Comparison of ENCODE assay signal across 13 cellular contexts in the genomic region with DNA sequence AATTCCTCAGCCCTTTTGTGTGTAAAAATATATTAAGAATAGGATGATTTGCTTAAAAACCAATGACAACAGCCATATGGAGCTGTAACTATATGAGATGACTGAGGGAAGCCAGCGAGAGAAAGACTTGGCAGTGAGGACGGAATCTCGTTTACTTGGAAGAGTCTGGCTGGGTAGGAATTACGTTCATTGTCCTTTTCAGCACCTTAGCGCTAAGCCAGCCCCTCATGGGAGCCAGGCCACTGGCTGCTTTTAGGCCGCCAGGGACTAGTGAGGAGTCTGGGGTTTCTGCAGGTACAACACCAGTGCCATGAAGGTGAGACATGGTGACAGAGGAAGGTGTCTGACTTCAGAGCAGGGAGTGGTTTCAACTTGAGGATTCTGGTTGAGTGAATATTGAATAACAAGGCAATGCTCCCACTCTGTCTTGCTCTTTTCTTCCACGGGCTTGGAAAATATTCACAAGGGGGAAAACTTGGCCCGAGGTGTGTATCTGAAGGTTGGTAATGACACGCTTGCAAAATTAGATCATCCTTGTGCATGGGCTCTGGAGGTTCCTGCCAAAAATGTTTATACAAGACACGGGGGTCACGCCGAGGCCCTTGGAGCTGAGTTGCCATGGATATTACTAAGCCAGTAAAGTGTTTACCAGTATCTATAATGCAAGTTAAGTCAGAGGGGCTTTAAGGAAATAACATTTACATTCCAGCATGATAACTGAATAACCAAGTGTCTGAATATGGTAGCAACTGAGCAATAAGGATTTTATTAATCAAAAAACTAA. TPM values are rescaled to one million over a fixed set of nuclear protein-coding genes. Genes with fewer than 3 reads are reported as not detected.
DNase-seq lines count a peak whose midpoint lies in the region; ATAC-seq and TF ChIP-seq lines count a peak whose summit lies in the region.
"Had no signal": no experiment of that assay in that cellular context is flagged by ENCODE, and none has a peak within 500 bp of the region (broad histone marks: within the 10 kb centered on the region; RNA-seq: fewer than 3 reads in every experiment).

No MANE protein-coding gene starts in this region.

- peaks cover 11% of the 10 kb centered on the region for H3K4me1 ChIP-seq in GM23338 (ENCODE audit: insufficient read depth)
- peaks cover 19 to 34% (median 22%) of the 10 kb centered on the region in 3 donors for H3K4me1 ChIP-seq in skeletal muscle tissue (ENCODE audit: control insufficient read depth in 3 of 3, insufficient read depth in 3 of 3, low read length in 3 of 3)

- H2AFZ ChIP-seq in GM23338, result no peak overlapping the region

- no peaks in the 10 kb centered on the region for H3F3A ChIP-seq in GM23338 (replicated peaks; ENCODE audit: low read depth)

- H3K9me3 ChIP-seq in skeletal muscle tissue (ENCODE audit: control insufficient read depth in 3 of 3, low read length in 3 of 3), result no peaks in the 10 kb centered on the region
- H3K9me3 ChIP-seq: gastrocnemius medialis had no signal

- peaks cover 34% of the 10 kb centered on the region for H3K36me3 Mint-ChIP-seq in GM23338 (ENCODE audit: low read depth)

- ATAC-seq in GM23338, result no peak
- peak; percentile 34 for ATAC-seq in left ventricle myocardium superior
- no peak for ATAC-seq in HG02870 (IDR thresholded peaks at IDR 0.05; ENCODE audit: unreplicated experiment)
- ATAC-seq in GM19455 (IDR thresholded peaks at IDR 0.05; ENCODE audit: unreplicated experiment), result no peak
- ATAC-seq: gastrocnemius medialis; stimulated activated memory B cell treated with anti-CD40 and anti-IgM and Interleukin-4, amounts not matched to agents 10 μg/mL and 1 μg/mL and 100 μg/mL, for 72 hours had no signal

- DNase-seq in GM23338 (ENCODE audit: low spot score) (no peak), astrocyte of the hippocampus (ENCODE audit: low read depth, low spot score) (peak; percentile 70), left ventricle myocardium superior (no peak), GM13977 (ENCODE audit: low spot score) (no peak)
- no peak for DNase-seq in activated CD4-positive, alpha-beta T cell treated with anti-CD3 and anti-CD28 coated beads, Interleukin-2, amount 50 U/mL, for 1 hour
- DNase-seq: gastrocnemius medialis, NCI-H2029, nucleus accumbens had no signal

- H3K4me3 ChIP-seq in GM23338, result no peak overlapping the region
- no peak overlapping the region for H3K4me3 ChIP-seq in skeletal muscle tissue (ENCODE audit: low read length in 3 of 3)
- H3K4me3 ChIP-seq: gastrocnemius medialis had no signal

- no peak overlapping the region for H3K4me2 ChIP-seq in GM23338

- intact Hi-C loops in left ventricle myocardium superior (cut with micrococcal nuclease), result no loop called here

- H3K27ac Mint-ChIP-seq in GM23338, result peak overlapping the region; percentile 42; the same call in 1 of the 2 replicates
- H3K27ac Mint-ChIP-seq: IgD-negative memory B cell; stimulated activated memory B cell treated with anti-CD40 and anti-IgM and Interleukin-4, amounts not matched to agents 10 μg/mL and 1 μg/mL and 100 μg/mL, for 72 hours had no signal

- H4K20me1 ChIP-seq in GM23338 (replicated peaks; ENCODE audit: insufficient read depth), result peaks cover 6% of the 10 kb centered on the region; the same call in 1 of the 2 replicates

- H3K4me3 Mint-ChIP-seq in GM23338, result no peak overlapping the region
- H3K4me3 Mint-ChIP-seq: IgD-negative memory B cell; stimulated activated memory B cell treated with anti-CD40 and anti-IgM and Interleukin-4, amounts not matched to agents 10 μg/mL and 1 μg/mL and 100 μg/mL, for 72 hours had no signal

- no peak overlapping the region for H3K9ac ChIP-seq in skeletal muscle tissue (ENCODE audit: low read depth in 1 of 3, low read length in 3 of 3)

- peaks cover 5% of the 10 kb centered on the region; the same call in 2 of the 3 replicates for H3K4me1 Mint-ChIP-seq in GM23338

- H3K36me3 ChIP-seq in GM23338 (ENCODE audit: insufficient read depth) (peaks cover 13% of the 10 kb centered on the region; the same call in 1 of the 2 replicates), skeletal muscle tissue (ENCODE audit: control insufficient read depth in 3 of 3, insufficient read depth in 3 of 3, low read length in 3 of 3) (peaks cover 3 to 10% (median 4%) of the 10 kb centered on the region in 3 donors)

- in situ Hi-C loops in GM13977 (cut with MboI; ENCODE audit: low pct_unique_long_range_greater_than_20kb, low sequenced_read_pairs, unreplicated experiment), result no loop called here

- H3K27me3 ChIP-seq in GM23338 (ENCODE audit: insufficient read depth) (no peaks in the 10 kb centered on the region), skeletal muscle tissue (ENCODE audit: control insufficient read depth in 3 of 3, insufficient read depth in 3 of 3, low read length in 3 of 3) (no peaks in the 10 kb centered on the region)
- H3K27me3 ChIP-seq: gastrocnemius medialis had no signal

- no peaks in the 10 kb centered on the region; the same call in 2 of the 3 replicates for H3K9me3 Mint-ChIP-seq in GM23338

- no peak for TF ChIP-seq CTCF in GM23338 (conservative IDR thresholded peaks at IDR 0.05; ENCODE audit: low read depth in 2 of 2)
- TF ChIP-seq CTCF in GM13977 (IDR thresholded peaks at IDR 0.05; ENCODE audit: extremely low read depth, insufficient read depth, missing control alignments), result no peak

- no peaks in the 10 kb centered on the region for H3K9me2 ChIP-seq in GM23338 (ENCODE audit: insufficient read depth)

- H3K27ac ChIP-seq in GM23338 (ENCODE audit: low read depth), result no peak overlapping the region
- H3K27ac ChIP-seq in skeletal muscle tissue (ENCODE audit: low read depth, low read length), result peak overlapping the region; percentile 51

- H3K27me3 Mint-ChIP-seq in GM23338 (ENCODE audit: insufficient read depth, low read depth, poor library complexity), result peaks cover 5% of the 10 kb centered on the region
- H3K27me3 Mint-ChIP-seq: IgD-negative memory B cell; stimulated activated memory B cell treated with anti-CD40 and anti-IgM and Interleukin-4, amounts not matched to agents 10 μg/mL and 1 μg/mL and 100 μg/mL, for 72 hours had no signal

- peaks cover 65% of the 10 kb centered on the region for H3K79me2 ChIP-seq in GM23338 (replicated peaks; ENCODE audit: insufficient read depth)

TF ChIP-seq in GM23338, 12 proteins besides CTCF, POLR2A, EP300 and RAD21 (continues in another document):
- TF ChIP-seq STAT1 (IDR thresholded peaks at IDR 0.05; ENCODE audit: unreplicated experiment) (no peak), JUNB (IDR thresholded peaks at IDR 0.05; ENCODE audit: unreplicated experiment) (no peak), ZNF331 (CRISPR knock-in tag; IDR thresholded peaks at IDR 0.05; ENCODE audit: low read depth) (no peak), ZNF114 (CRISPR knock-in tag; IDR thresholded peaks at IDR 0.05) (no peak), POLR2AphosphoS5 (IDR thresholded peaks at IDR 0.05; ENCODE audit: low read depth) (no peak)

RNA-seq across cellular contexts. Expression of gene KLF3, which starts 17.5 kb away (rescaled TPM):
- total RNA-seq in GM23338 (2014; rRNA removed; shearing (Covaris generic)), result 16.5 and 19.2 TPM in 2 replicates
- 14.1 and 15.0 TPM in 2 replicates for polyA plus RNA-seq in GM23338 (2016; fragmentation: Nextera tagmentation; extraction: Ambion mirVana)
- total RNA-seq in left ventricle myocardium superior (17.7 TPM), skeletal muscle tissue (20.9 TPM)
